ENCODE assay signal across 16 cellular contexts in the genomic region with DNA sequence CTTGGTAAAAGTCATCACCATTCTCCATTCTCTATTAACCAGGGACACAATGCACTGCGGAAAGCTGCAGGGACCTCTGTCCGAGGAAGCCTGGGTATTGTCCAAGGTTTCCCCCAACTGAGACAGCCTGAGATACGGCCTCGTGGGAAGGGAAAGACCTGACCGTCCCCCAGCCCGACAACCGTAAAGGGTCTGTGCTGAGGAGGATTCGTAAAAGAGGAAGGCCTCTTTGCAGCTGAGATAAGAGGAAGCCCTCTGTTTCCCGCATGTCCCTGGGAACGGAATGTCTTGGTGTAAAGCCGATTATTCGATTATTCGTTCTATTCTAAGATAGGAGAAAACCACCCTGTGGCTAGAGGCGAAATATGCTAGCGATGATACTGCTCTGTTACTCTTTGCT. TPM values are rescaled to one million over a fixed set of nuclear protein-coding genes. Genes with fewer than 3 reads are reported as not detected.
DNase-seq lines count a peak whose midpoint lies in the region; ATAC-seq and TF ChIP-seq lines count a peak whose summit lies in the region.
"Had no signal": no experiment of that assay in that cellular context is flagged by ENCODE, and none has a peak within 500 bp of the region (broad histone marks: within the 10 kb centered on the region; RNA-seq: fewer than 3 reads in every experiment).

No MANE protein-coding gene starts in this region.

- 80 to 82% methylated on average over 11 to 15 of the region's 15 CpGs for WGBS in endodermal cell (ENCODE audit: insufficient coverage in 1 of 2, insufficient read length in 1 of 2), 2 experiments

- peaks cover 2% of the 10 kb centered on the region; the same call in 1 of the 2 replicates for H3K27me3 Mint-ChIP-seq in WTC11 (ENCODE audit: low read depth)
- peaks cover 2% of the 10 kb centered on the region for H3K27me3 Mint-ChIP-seq in endodermal cell (ENCODE audit: insufficient read depth)

- H3K27ac Mint-ChIP-seq in WTC11 (0 out of 2 replicates have a peak overlapping the region, but pooled peaks have one; percentile 11), endodermal cell (peak overlapping the region; percentile 27)

- no peak for TF ChIP-seq CTCF in right atrium auricular region (IDR thresholded peaks at IDR 0.05)
- TF ChIP-seq CTCF in left ventricle myocardium inferior (IDR thresholded peaks at IDR 0.05; ENCODE audit: borderline replicate concordance) = no peak
- TF ChIP-seq CTCF in WTC11 (IDR thresholded peaks at IDR 0.05) = no peak
- no peak for TF ChIP-seq CTCF in endodermal cell (conservative IDR thresholded peaks at IDR 0.05)

- H3K9ac ChIP-seq in endodermal cell (ENCODE audit: extremely low read depth, low read length, poor library complexity, severe bottlenecking) = no peak overlapping the region

- in situ Hi-C loops in ACHN (cut with HindIII; ENCODE audit: low pct_ligation_motif_present, low pct_unique_long_range_greater_than_20kb, low sequenced_read_pairs) = no loop called here

- H3K9me3 Mint-ChIP-seq in WTC11 (no peaks in the 10 kb centered on the region), endodermal cell (no peaks in the 10 kb centered on the region)

- H3K4me3 Mint-ChIP-seq in WTC11 (no peak overlapping the region), endodermal cell (no peak overlapping the region)

- intact Hi-C loops in left ventricle myocardium inferior (cut with micrococcal nuclease) = no loop called here

- no peak for ATAC-seq in WTC11

- H3K4me3 ChIP-seq in right atrium auricular region (no peak overlapping the region), left ventricle myocardium inferior (no peak overlapping the region), endodermal cell (ENCODE audit: low read length) (no peak overlapping the region)
- H3K4me3 ChIP-seq: dorsolateral prefrontal cortex, mucosa of descending colon had no signal

- peak; percentile 32 for DNase-seq in right atrium auricular region (ENCODE audit: low spot score)
- DNase-seq in left ventricle myocardium inferior = no peak
- peak; percentile 6 for DNase-seq in WTC11 (ENCODE audit: low spot score)
- DNase-seq in endodermal cell = no peak
- DNase-seq in dermis blood vessel endothelial cell = no peak
- DNase-seq in ACHN = no peak
- no peak for DNase-seq in ecto neural progenitor cell (ENCODE audit: low spot score)
- DNase-seq in HK-2 (ENCODE audit: unreplicated experiment) = no peak
- DNase-seq: aorta, foreskin fibroblast, mucosa of descending colon, NCI-H2029, NCI-H748 treated with DMSO at 0.1 percent for 48 hours, SHP77 had no signal

- H3K27ac ChIP-seq in right atrium auricular region (no peak overlapping the region), left ventricle myocardium inferior (replicated peaks) (no peak overlapping the region), endodermal cell (ENCODE audit: low read depth, low read length) (no peak overlapping the region)

- peaks cover 36% of the 10 kb centered on the region for H3K36me3 ChIP-seq in right atrium auricular region
- H3K36me3 ChIP-seq in left ventricle myocardium inferior = peaks cover 31% of the 10 kb centered on the region
- H3K36me3 ChIP-seq in endodermal cell (ENCODE audit: control insufficient read depth, insufficient read depth, low read length) = peaks cover 27% of the 10 kb centered on the region

- CTCF ChIA-PET in WTC11 (lab: Charles Lee) = no interaction called here

- H3K27me3 ChIP-seq in right atrium auricular region (no peaks in the 10 kb centered on the region), left ventricle myocardium inferior (ENCODE audit: low read depth) (no peaks in the 10 kb centered on the region), endodermal cell (ENCODE audit: control insufficient read depth, insufficient read depth, low read length, poor library complexity, severe bottlenecking) (no peaks in the 10 kb centered on the region)
- H3K27me3 ChIP-seq: dorsolateral prefrontal cortex had no signal

- H3K4me1 ChIP-seq in right atrium auricular region = peaks cover 0 to 40% of the 10 kb centered on the region in 2 donors
- peaks cover 40% of the 10 kb centered on the region for H3K4me1 ChIP-seq in left ventricle myocardium inferior
- H3K4me1 ChIP-seq in endodermal cell (ENCODE audit: control insufficient read depth, insufficient read depth, low read length) = peaks cover 28% of the 10 kb centered on the region

- H3K9me3 ChIP-seq in right atrium auricular region (no peaks in the 10 kb centered on the region), left ventricle myocardium inferior (replicated peaks) (no peaks in the 10 kb centered on the region), endodermal cell (ENCODE audit: control insufficient read depth, low read length) (no peaks in the 10 kb centered on the region)
- H3K9me3 ChIP-seq: mucosa of descending colon had no signal

- POLR2A ChIA-PET in WTC11 (lab: Charles Lee) = no interaction called here

- peaks cover 9% of the 10 kb centered on the region for H3K36me3 Mint-ChIP-seq in WTC11
- peaks cover 28% of the 10 kb centered on the region for H3K36me3 Mint-ChIP-seq in endodermal cell (ENCODE audit: low read depth)

- H3K4me1 Mint-ChIP-seq in WTC11 = peaks cover 4% of the 10 kb centered on the region; the same call in 1 of the 2 replicates
- peaks cover 24% of the 10 kb centered on the region for H3K4me1 Mint-ChIP-seq in endodermal cell

TF ChIP-seq in WTC11, 78 proteins besides CTCF, POLR2A, EP300 and RAD21 (continues in another document):
- TF ChIP-seq ESRRA (CRISPR knock-in tag; IDR thresholded peaks at IDR 0.05; ENCODE audit: borderline replicate concordance) (no peak), STAT6 (CRISPR knock-in tag; conservative IDR thresholded peaks at IDR 0.05; ENCODE audit: low read depth) (no peak), NR1H2 (CRISPR knock-in tag; IDR thresholded peaks at IDR 0.05) (no peak), TEAD4 (CRISPR knock-in tag; IDR thresholded peaks at IDR 0.05) (no peak), PREB (CRISPR knock-in tag; IDR thresholded peaks at IDR 0.05; ENCODE audit: borderline replicate concordance) (no peak), MXD4 (CRISPR knock-in tag; IDR thresholded peaks at IDR 0.05; ENCODE audit: borderline replicate concordance) (no peak), HMGA2 (CRISPR knock-in tag; IDR thresholded peaks at IDR 0.05) (no peak)

RNA-seq across cellular contexts. Expression of gene BET1L, which starts 5.3 kb away (rescaled TPM):
- total RNA-seq in right atrium auricular region (10 to 100 TPM; 20.7 to 25.9 TPM), left ventricle myocardium inferior (24.0 TPM), WTC11 (2021) (45.1 to 51.4 TPM (median 47.0 TPM) in 3 replicates), endodermal cell (10 to 100 TPM; 47.4 to 63.7 TPM), dermis blood vessel endothelial cell (13.4 and 17.3 TPM in 2 replicates)
- polyA plus RNA-seq in endodermal cell (2013, experiment 1 of 2) = 26.3 TPM
- polyA plus RNA-seq in endodermal cell (2013, experiment 2 of 2) = 25.1 TPM

RNA-seq across cellular contexts. Expression of gene RIC8A, which starts 5.6 kb away (rescaled TPM):
- 100 to 1,000 TPM in 1 of 2 donors, 10 to 100 TPM in 1; 68.0 to 101 TPM for total RNA-seq in right atrium auricular region
- 46.1 TPM for total RNA-seq in left ventricle myocardium inferior
- total RNA-seq in WTC11 (2021) = 67.8 to 69.5 TPM (median 68.3 TPM) in 3 replicates
- total RNA-seq in endodermal cell = 10 to 100 TPM; 77.1 to 92.6 TPM
- 55.1 TPM for polyA plus RNA-seq in endodermal cell (2013, experiment 1 of 2)
- 56.8 TPM for polyA plus RNA-seq in endodermal cell (2013, experiment 2 of 2)
- 127 and 140 TPM in 2 replicates for total RNA-seq in dermis blood vessel endothelial cell

RNA-seq across cellular contexts. Expression of gene SCGB1C1, which starts 9.1 kb away (rescaled TPM):
- not detected for total RNA-seq in right atrium auricular region
- not detected for total RNA-seq in left ventricle myocardium inferior
- total RNA-seq in WTC11 (2021) = not detected in 3 replicates
- total RNA-seq in endodermal cell = not detected
- not detected for polyA plus RNA-seq in endodermal cell (2013, experiment 1 of 2)
- not detected for polyA plus RNA-seq in endodermal cell (2013, experiment 2 of 2)
- total RNA-seq in dermis blood vessel endothelial cell = not detected in 2 replicates
- total RNA-seq: aorta, dorsolateral prefrontal cortex, mucosa of descending colon, pulmonary artery endothelial cell had no signal
- polyA plus RNA-seq: aorta had no signal

RNA-seq across cellular contexts. Expression of gene SIRT3, which starts 34.2 kb away (rescaled TPM):
- 10 to 100 TPM; 18.3 to 31.4 TPM for total RNA-seq in right atrium auricular region
- total RNA-seq in left ventricle myocardium inferior = 36.4 TPM
- 19.2 to 21.0 TPM (median 20.5 TPM) in 3 replicates for total RNA-seq in WTC11 (2021)
- 10 to 100 TPM; 18.1 to 28.6 TPM for total RNA-seq in endodermal cell
- 20.2 TPM for polyA plus RNA-seq in endodermal cell (2013, experiment 1 of 2)
- 23.5 TPM for polyA plus RNA-seq in endodermal cell (2013, experiment 2 of 2)
- total RNA-seq in dermis blood vessel endothelial cell = 7.1 and 9.0 TPM in 2 replicates

RNA-seq across cellular contexts. Expression of gene PSMD13, which starts 34.8 kb away (rescaled TPM):
- 10 to 100 TPM; 75.3 to 80.3 TPM for total RNA-seq in right atrium auricular region
- total RNA-seq in left ventricle myocardium inferior = 94.1 TPM
- total RNA-seq in WTC11 (2021) = 144 to 148 TPM (median 147 TPM) in 3 replicates
- 100 to 1,000 TPM; 120 to 134 TPM for total RNA-seq in endodermal cell
- polyA plus RNA-seq in endodermal cell (2013, experiment 1 of 2) = 151 TPM
- 145 TPM for polyA plus RNA-seq in endodermal cell (2013, experiment 2 of 2)
- total RNA-seq in dermis blood vessel endothelial cell = 160 and 183 TPM in 2 replicates

Comparison
In these comparisons a context has a peak if more than half of its experiments do, and no peak if none do; other contexts are left out.
1. DNase-seq: peak in right atrium auricular region (single experiment) and WTC11 (single experiment); none in left ventricle myocardium inferior (single experiment), endodermal cell (single experiment), dermis blood vessel endothelial cell (single experiment), ACHN (single experiment), ecto neural progenitor cell (single experiment) and HK-2 (single experiment).